In genomic region chr2:205463626-205464025, GRCh38 we compare ENCODE assay signal across 1 cellular context.
TF ChIP-seq lines count a peak whose summit lies in the region.

No MANE protein-coding gene starts in this region.

TF ChIP-seq in H1, 55 proteins besides CTCF, POLR2A, EP300 and RAD21 (continued from another document):
- peak; percentile 23; the same call in 1 of the 2 replicates for TF ChIP-seq TEAD4 (IDR thresholded peaks at IDR 0.05; ENCODE audit: low read depth, low read length)
- TF ChIP-seq HDAC2 (IDR thresholded peaks at IDR 0.05; ENCODE audit: borderline replicate concordance in 1 of 2, low read depth in 2 of 2, low read length in 2 of 2), result no peak
- TF ChIP-seq GTF2F1 (IDR thresholded peaks at IDR 0.05; ENCODE audit: borderline replicate concordance, low read depth, low read length), result no peak
- TF ChIP-seq HDAC6 (IDR thresholded peaks at IDR 0.05; ENCODE audit: low read depth, low read length), result no peak
